Comparison of ENCODE assay signal across 8 cellular contexts in genomic region chr9:6907772-6908381, GRCh38.
DNase-seq lines count a peak whose midpoint lies in the region; ATAC-seq and TF ChIP-seq lines count a peak whose summit lies in the region.

No MANE protein-coding gene starts in this region.

- DNase-seq in NCI-H510A treated with DMSO at 0.1 percent for 48 hours (lab: John Stamatoyannopoulos, UW), result peak; percentile 35
- no peak for DNase-seq in NCI-H510A (lab: John Stamatoyannopoulos, UW)
- peak; percentile 23 for DNase-seq in NT2/D1 (ENCODE audit: low read depth, low spot score)
- DNase-seq in fibroblast of mammary gland (ENCODE audit: low read depth), result peak; percentile 58
- DNase-seq in stomach, result no peak
- DNase-seq in activated CD4-positive, alpha-beta memory T cell treated with anti-CD3 and anti-CD28 coated beads, Interleukin-2, amount 10 ng/mL, durations not matched to agents 7 days and 5 days, result no peak

- no peak overlapping the region for H3K27ac Mint-ChIP-seq in activated CD4-positive, alpha-beta memory T cell treated with anti-CD3 and anti-CD28 coated beads, Interleukin-2, amount 10 ng/mL, durations not matched to agents 7 days and 5 days

- peaks cover 2% of the 10 kb centered on the region for H3K36me3 Mint-ChIP-seq in activated CD4-positive, alpha-beta memory T cell treated with anti-CD3 and anti-CD28 coated beads, Interleukin-2, amount 10 ng/mL, durations not matched to agents 7 days and 5 days (ENCODE audit: low read depth)

- H3K4me3 Mint-ChIP-seq in activated CD4-positive, alpha-beta memory T cell treated with anti-CD3 and anti-CD28 coated beads, Interleukin-2, amount 10 ng/mL, durations not matched to agents 7 days and 5 days, result no peak overlapping the region

- H3K4me1 ChIP-seq in NT2/D1 (ENCODE audit: insufficient read depth, insufficient read length), result no peaks in the 10 kb centered on the region
- peaks cover 0 to 17% (median 4%) of the 10 kb centered on the region in 4 donors for H3K4me1 ChIP-seq in stomach

- H3K4me1 Mint-ChIP-seq in activated CD4-positive, alpha-beta memory T cell treated with anti-CD3 and anti-CD28 coated beads, Interleukin-2, amount 10 ng/mL, durations not matched to agents 7 days and 5 days, result peaks cover 2% of the 10 kb centered on the region

- peak; percentile 90 for TF ChIP-seq CTCF in fibroblast of mammary gland (conservative IDR thresholded peaks at IDR 0.05; ENCODE audit: control insufficient read depth, insufficient read depth, low read depth, low read length)
- peak in 4 of 7 experiments; percentile 13 to 62 (median 40) for TF ChIP-seq CTCF in stomach (IDR thresholded peaks at IDR 0.05)

- no peaks in the 10 kb centered on the region for H3K9me3 Mint-ChIP-seq in activated CD4-positive, alpha-beta memory T cell treated with anti-CD3 and anti-CD28 coated beads, Interleukin-2, amount 10 ng/mL, durations not matched to agents 7 days and 5 days

- no peaks in the 10 kb centered on the region for H3K27me3 Mint-ChIP-seq in activated CD4-positive, alpha-beta memory T cell treated with anti-CD3 and anti-CD28 coated beads, Interleukin-2, amount 10 ng/mL, durations not matched to agents 7 days and 5 days

- whole genome bisulfite sequencing in stomach, 5 donors, result 60 to 75% (median 62%) methylated on average over 4 of the region's 4 CpGs

- TF ChIP-seq POLR2A in stomach (IDR thresholded peaks at IDR 0.05), result no peak

- no peak overlapping the region for H3K4me3 ChIP-seq in NT2/D1 (ENCODE audit: insufficient read length, low read depth)
- H3K4me3 ChIP-seq in fibroblast of mammary gland (ENCODE audit: control insufficient read depth, low read depth, low read length), result no peak overlapping the region
- H3K4me3 ChIP-seq in stomach, result no peak overlapping the region

- H3K9me3 ChIP-seq in NT2/D1 (ENCODE audit: insufficient read depth, low read length) (no peaks in the 10 kb centered on the region), stomach (no peaks in the 10 kb centered on the region)

- no peak overlapping the region for H3K27ac ChIP-seq in stomach

- H3K27me3 ChIP-seq in NT2/D1 (ENCODE audit: insufficient read depth, insufficient read length) (no peaks in the 10 kb centered on the region), stomach (no peaks in the 10 kb centered on the region)

- POLR2A ChIA-PET in activated CD4-positive, alpha-beta memory T cell treated with anti-CD3 and anti-CD28 coated beads, Interleukin-2, amount 10 ng/mL, durations not matched to agents 7 days and 5 days (lab: Charles Lee), result no interaction called here

- ATAC-seq in HG03175 (IDR thresholded peaks at IDR 0.05; ENCODE audit: unreplicated experiment) (no peak), HG03139 (IDR thresholded peaks at IDR 0.05; ENCODE audit: unreplicated experiment) (no peak)

- CTCF ChIA-PET in activated CD4-positive, alpha-beta memory T cell treated with anti-CD3 and anti-CD28 coated beads, Interleukin-2, amount 10 ng/mL, durations not matched to agents 7 days and 5 days (lab: Charles Lee), result interaction anchor here (1.6 kb wide), 1 partner anchor 39 kb away, joined by 3 read pairs; no protein-coding TSS in a partner anchor

- H3K36me3 ChIP-seq in NT2/D1 (ENCODE audit: insufficient read depth, insufficient read length, low read length), result no peaks in the 10 kb centered on the region
- peaks cover 0 to 5% (median 0%) of the 10 kb centered on the region in 4 donors for H3K36me3 ChIP-seq in stomach

- H3K9ac ChIP-seq in NT2/D1 (ENCODE audit: insufficient read length, low read depth), result no peak overlapping the region

- no peak for TF ChIP-seq EP300 in stomach (IDR thresholded peaks at IDR 0.05)

- intact Hi-C loops in stomach (cut with DNase I; ENCODE audit: low total_unique reads), result no loop called here

Comparison
In these comparisons a context has a peak if more than half of its experiments do, and no peak if none do; other contexts are left out.
1. DNase-seq: peak in NCI-H510A treated with DMSO at 0.1 percent for 48 hours (single experiment), NT2/D1 (single experiment) and fibroblast of mammary gland (single experiment); none in NCI-H510A (single experiment), stomach (single experiment) and activated CD4-positive, alpha-beta memory T cell treated with anti-CD3 and anti-CD28 coated beads, Interleukin-2, amount 10 ng/mL, durations not matched to agents 7 days and 5 days (single experiment).